Comparison of ENCODE assay signal across 8 cellular contexts in genomic region chr7:141511370-141512335, GRCh38. TPM values are rescaled to one million over a fixed set of nuclear protein-coding genes. Genes with fewer than 3 reads are reported as not detected.
DNase-seq lines count a peak whose midpoint lies in the region; ATAC-seq and TF ChIP-seq lines count a peak whose summit lies in the region.

No MANE protein-coding gene starts in this region.

- H3K4me3 Mint-ChIP-seq in activated CD4-positive, alpha-beta memory T cell treated with anti-CD3 and anti-CD28 coated beads for 36 hours, result peak overlapping the region; percentile 43
- no peak overlapping the region for H3K4me3 Mint-ChIP-seq in HFFc6

- POLR2A ChIA-PET in activated CD4-positive, alpha-beta memory T cell treated with anti-CD3 and anti-CD28 coated beads for 36 hours (lab: Charles Lee), result no interaction called here

- CTCF ChIA-PET in activated CD4-positive, alpha-beta memory T cell treated with anti-CD3 and anti-CD28 coated beads for 36 hours (lab: Charles Lee), result interaction anchor here (0.6 to 1.0 kb wide), 2 partner anchors 10 to 138 kb away, joined by 3 read pairs; no protein-coding TSS in a partner anchor

- H3K9me3 ChIP-seq in GM23248 (ENCODE audit: low read depth), result no peaks in the 10 kb centered on the region
- no peaks in the 10 kb centered on the region for H3K9me3 ChIP-seq in prostate gland

- TF ChIP-seq CTCF in prostate gland (IDR thresholded peaks at IDR 0.05), result no peak
- no peak for TF ChIP-seq CTCF in HFFc6 (IDR thresholded peaks at IDR 0.05)

- DNase-seq in GM23248, result peak; percentile 20
- DNase-seq in activated CD4-positive, alpha-beta memory T cell treated with anti-CD3 and anti-CD28 coated beads for 36 hours, result peak; percentile 22
- DNase-seq in left ventricle myocardium superior, result peak; percentile 34
- DNase-seq in prostate gland (ENCODE audit: low spot score), result peak; percentile 11
- no peak for DNase-seq in HFFc6
- DNase-seq in activated CD4-positive, CD25-positive, alpha-beta regulatory T cell (lab: John Stamatoyannopoulos, UW), result no peak
- DNase-seq in GF-D8 (lab: John Stamatoyannopoulos, UW), result no peak

- H3F3A ChIP-seq in GM23248 (ENCODE audit: insufficient read depth), result no peaks in the 10 kb centered on the region

- no peak overlapping the region for H3K27ac ChIP-seq in GM23248
- no peak overlapping the region for H3K27ac ChIP-seq in prostate gland

- H3K4me1 ChIP-seq in GM23248 (ENCODE audit: insufficient read depth), result no peaks in the 10 kb centered on the region
- H3K4me1 ChIP-seq in prostate gland (replicated peaks), result no peaks in the 10 kb centered on the region

- H3K27me3 Mint-ChIP-seq in activated CD4-positive, alpha-beta memory T cell treated with anti-CD3 and anti-CD28 coated beads for 36 hours, result peaks cover 58% of the 10 kb centered on the region
- H3K27me3 Mint-ChIP-seq in HFFc6 (ENCODE audit: insufficient read depth), result peaks cover 28% of the 10 kb centered on the region

- H3K4me1 Mint-ChIP-seq in activated CD4-positive, alpha-beta memory T cell treated with anti-CD3 and anti-CD28 coated beads for 36 hours (ENCODE audit: low read depth), result peaks cover 21% of the 10 kb centered on the region
- no peaks in the 10 kb centered on the region for H3K4me1 Mint-ChIP-seq in HFFc6 (ENCODE audit: low read depth)

- no peaks in the 10 kb centered on the region for H4K20me1 ChIP-seq in GM23248 (ENCODE audit: insufficient read depth)

- no peak overlapping the region for H2AFZ ChIP-seq in GM23248

- intact Hi-C loops in activated CD4-positive, alpha-beta memory T cell treated with anti-CD3 and anti-CD28 coated beads for 36 hours (cut with micrococcal nuclease), result no loop called here
- intact Hi-C loops in left ventricle myocardium superior (cut with micrococcal nuclease) (no loop called here), prostate gland (cut with DNase I) (no loop called here)

- H3K36me3 Mint-ChIP-seq in activated CD4-positive, alpha-beta memory T cell treated with anti-CD3 and anti-CD28 coated beads for 36 hours, result no peaks in the 10 kb centered on the region
- peaks cover 5% of the 10 kb centered on the region for H3K36me3 Mint-ChIP-seq in HFFc6 (ENCODE audit: low read depth)

- H3K9me3 Mint-ChIP-seq in activated CD4-positive, alpha-beta memory T cell treated with anti-CD3 and anti-CD28 coated beads for 36 hours, result peaks cover 5% of the 10 kb centered on the region
- H3K9me3 Mint-ChIP-seq in HFFc6, result peaks cover 4% of the 10 kb centered on the region

- no peaks in the 10 kb centered on the region for H3K9me2 ChIP-seq in GM23248 (ENCODE audit: insufficient read depth)

- no peak overlapping the region for H3K9ac ChIP-seq in GM23248

- H3K36me3 ChIP-seq in GM23248 (ENCODE audit: low read depth) (no peaks in the 10 kb centered on the region), prostate gland (no peaks in the 10 kb centered on the region)

- ATAC-seq in left ventricle myocardium superior, result peak; percentile 63
- ATAC-seq in GM19023 (IDR thresholded peaks at IDR 0.05; ENCODE audit: unreplicated experiment), result no peak

- no peak overlapping the region for H3K27ac Mint-ChIP-seq in activated CD4-positive, alpha-beta memory T cell treated with anti-CD3 and anti-CD28 coated beads for 36 hours
- H3K27ac Mint-ChIP-seq in HFFc6, result no peak overlapping the region

- TF ChIP-seq POLR2A in prostate gland (IDR thresholded peaks at IDR 0.05), result no peak

- H3K4me3 ChIP-seq in GM23248 (no peak overlapping the region), prostate gland (peak overlapping the region; percentile 19 to 27)

- H3K79me2 ChIP-seq in GM23248 (ENCODE audit: insufficient read depth), result no peaks in the 10 kb centered on the region

- H3K27me3 ChIP-seq in GM23248 (replicated peaks; ENCODE audit: insufficient read depth) (peaks cover 9% of the 10 kb centered on the region), prostate gland (replicated peaks; ENCODE audit: insufficient read depth) (no peaks in the 10 kb centered on the region)

- H3K4me2 ChIP-seq in GM23248 (ENCODE audit: unreplicated experiment), result no peak overlapping the region

- in situ Hi-C loops in GM23248 (cut with MboI), result no loop called here

- WGBS in GM23248 (ENCODE audit: low coverage in 1 of 2, low lambda C conversion rate in 2 of 2, missing lambda C conversion rate in 2 of 2), 2 experiments, result 3 to 6% methylated on average over 42 to 43 of the region's 43 CpGs
- WGBS in prostate gland, result 4% methylated on average over 41 of the region's 43 CpGs

RNA-seq across cellular contexts. Expression of gene AGK, which starts 39.6 kb away (rescaled TPM):
- 24.1 and 35.5 TPM in 2 replicates for total RNA-seq in GM23248 (2014; rRNA removed; shearing (Covaris generic))
- polyA plus RNA-seq in GM23248 (2016; fragmentation: Nextera tagmentation; extraction: Ambion mirVana), result 18.3 and 20.4 TPM in 2 replicates
- 10 to 100 TPM; 50.2 to 57.2 TPM for total RNA-seq in activated CD4-positive, alpha-beta memory T cell treated with anti-CD3 and anti-CD28 coated beads for 36 hours
- total RNA-seq in left ventricle myocardium superior (37.7 TPM), prostate gland (10 to 100 TPM; 19.4 to 26.7 TPM)
- 10 to 100 TPM; 14.7 to 18.0 (median 16.1) TPM for total RNA-seq in HFFc6 (2021; fragmentation: NEBNext Ultra II Directional; extraction: Animal tissue kit (Norgen Biotek cat#: 25700))

Comparison
In these comparisons a context has a peak if more than half of its experiments do, and no peak if none do; other contexts are left out.
1. DNase-seq: peak in GM23248 (single experiment), activated CD4-positive, alpha-beta memory T cell treated with anti-CD3 and anti-CD28 coated beads for 36 hours (single experiment), left ventricle myocardium superior (single experiment) and prostate gland (single experiment); none in HFFc6 (single experiment), activated CD4-positive, CD25-positive, alpha-beta regulatory T cell (0 of 4) and GF-D8 (single experiment).